Comparison of ENCODE assay signal across 2 cellular contexts in the genomic region with DNA sequence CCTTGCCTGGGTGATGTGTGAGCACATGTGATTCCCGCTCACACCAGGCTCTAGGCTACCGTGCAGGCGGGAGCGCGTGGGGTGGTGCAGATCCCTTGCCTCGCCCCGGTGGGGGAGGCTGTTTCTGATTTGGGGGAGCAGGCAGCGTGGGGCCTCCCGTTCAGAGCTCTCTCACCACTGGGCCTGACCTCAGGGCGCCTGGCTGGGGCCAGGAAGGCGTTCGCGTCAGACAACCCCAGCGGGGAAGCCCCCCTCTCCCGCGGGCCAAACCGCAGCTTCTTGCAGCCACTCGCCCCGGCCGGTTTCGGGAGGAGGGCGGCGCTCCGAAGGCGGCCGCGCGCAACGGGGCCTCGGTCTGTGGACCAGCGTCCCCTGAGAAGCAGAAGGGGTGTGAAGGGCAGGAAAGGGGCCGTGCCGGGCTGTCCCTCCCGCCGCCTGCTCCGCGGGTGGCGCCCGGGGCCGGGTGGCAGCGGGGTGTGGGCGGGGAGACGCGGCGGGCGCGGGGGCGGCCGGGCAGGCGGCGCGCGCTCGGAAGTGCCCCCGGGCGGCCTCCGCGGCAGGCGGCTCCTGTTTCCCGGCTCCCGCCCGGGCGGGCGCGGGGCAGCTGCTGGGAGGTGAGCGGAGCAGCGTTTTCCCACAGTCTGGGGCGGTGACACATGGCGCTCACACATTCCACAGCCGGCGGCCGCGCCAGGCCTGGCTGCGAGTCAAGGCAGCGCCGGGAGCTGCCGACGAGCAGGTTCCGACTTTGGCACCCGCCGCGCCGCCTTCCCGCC.
TF ChIP-seq lines count a peak whose summit lies in the region.

No MANE protein-coding gene starts in this region.

TF ChIP-seq in HEK293, 187 proteins besides CTCF, POLR2A, EP300 and RAD21 (continued from another document and continues in another):
- no peak for TF ChIP-seq ZNF423 (tag by site-specific recombination; IDR thresholded peaks at IDR 0.05)
- TF ChIP-seq ZNF121 (tag by site-specific recombination; IDR thresholded peaks at IDR 0.05), result peak; percentile 55; the same call in 1 of the 2 replicates
- 0 out of 2 replicates have a peak, but pooled peaks have one; percentile 1 for TF ChIP-seq ZNF146 (tag by site-specific recombination; IDR thresholded peaks at IDR 0.05)
- peak; percentile 98 for TF ChIP-seq ZIC2 (tag by site-specific recombination; IDR thresholded peaks at IDR 0.05)
- TF ChIP-seq ZNF169 (tag by site-specific recombination; IDR thresholded peaks at IDR 0.05), result no peak
- TF ChIP-seq ZBTB17 (tag by site-specific recombination; IDR thresholded peaks at IDR 0.05), result peak; percentile 40; the same call in 1 of the 2 replicates
- TF ChIP-seq ZNF558 (tag by site-specific recombination; IDR thresholded peaks at IDR 0.05), result peak; percentile 26; the same call in 1 of the 2 replicates
- peak; percentile 71 for TF ChIP-seq OSR2 (tag by site-specific recombination; IDR thresholded peaks at IDR 0.05)
- TF ChIP-seq, protein P1, sequence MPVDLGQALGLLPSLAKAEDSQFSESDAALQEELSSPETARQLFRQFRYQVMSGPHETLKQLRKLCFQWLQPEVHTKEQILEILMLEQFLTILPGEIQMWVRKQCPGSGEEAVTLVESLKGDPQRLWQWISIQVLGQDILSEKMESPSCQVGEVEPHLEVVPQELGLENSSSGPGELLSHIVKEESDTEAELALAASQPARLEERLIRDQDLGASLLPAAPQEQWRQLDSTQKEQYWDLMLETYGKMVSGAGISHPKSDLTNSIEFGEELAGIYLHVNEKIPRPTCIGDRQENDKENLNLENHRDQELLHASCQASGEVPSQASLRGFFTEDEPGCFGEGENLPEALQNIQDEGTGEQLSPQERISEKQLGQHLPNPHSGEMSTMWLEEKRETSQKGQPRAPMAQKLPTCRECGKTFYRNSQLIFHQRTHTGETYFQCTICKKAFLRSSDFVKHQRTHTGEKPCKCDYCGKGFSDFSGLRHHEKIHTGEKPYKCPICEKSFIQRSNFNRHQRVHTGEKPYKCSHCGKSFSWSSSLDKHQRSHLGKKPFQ (tag by site-specific recombination; IDR thresholded peaks at IDR 0.05), result peak; percentile 96
- TF ChIP-seq, protein P2, sequence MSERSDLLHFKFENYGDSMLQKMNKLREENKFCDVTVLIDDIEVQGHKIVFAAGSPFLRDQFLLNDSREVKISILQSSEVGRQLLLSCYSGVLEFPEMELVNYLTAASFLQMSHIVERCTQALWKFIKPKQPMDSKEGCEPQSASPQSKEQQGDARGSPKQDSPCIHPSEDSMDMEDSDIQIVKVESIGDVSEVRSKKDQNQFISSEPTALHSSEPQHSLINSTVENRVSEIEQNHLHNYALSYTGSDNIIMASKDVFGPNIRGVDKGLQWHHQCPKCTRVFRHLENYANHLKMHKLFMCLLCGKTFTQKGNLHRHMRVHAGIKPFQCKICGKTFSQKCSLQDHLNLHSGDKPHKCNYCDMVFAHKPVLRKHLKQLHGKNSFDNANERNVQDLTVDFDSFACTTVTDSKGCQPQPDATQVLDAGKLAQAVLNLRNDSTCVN (tag by site-specific recombination; optimal IDR thresholded peaks at IDR 0.05), result peak; percentile 80
- TF ChIP-seq KLF9 (tag by site-specific recombination; IDR thresholded peaks at IDR 0.05; ENCODE audit: low read depth), result peak; percentile 49
- TF ChIP-seq ZFP69B (tag by site-specific recombination; IDR thresholded peaks at IDR 0.05), result peak; percentile 68; the same call in 1 of the 2 replicates
- no peak for TF ChIP-seq ZNF830 (tag by site-specific recombination; IDR thresholded peaks at IDR 0.05; ENCODE audit: low read depth)
- peak; percentile 43 for TF ChIP-seq ZNF76 (tag by site-specific recombination; IDR thresholded peaks at IDR 0.05; ENCODE audit: borderline replicate concordance, low read depth)
- TF ChIP-seq ZNF341 (tag by site-specific recombination; IDR thresholded peaks at IDR 0.05; ENCODE audit: low read depth), result peak; percentile 92
- TF ChIP-seq GLIS1 (tag by site-specific recombination; IDR thresholded peaks at IDR 0.05), result peak; percentile 91
- TF ChIP-seq, protein P3, sequence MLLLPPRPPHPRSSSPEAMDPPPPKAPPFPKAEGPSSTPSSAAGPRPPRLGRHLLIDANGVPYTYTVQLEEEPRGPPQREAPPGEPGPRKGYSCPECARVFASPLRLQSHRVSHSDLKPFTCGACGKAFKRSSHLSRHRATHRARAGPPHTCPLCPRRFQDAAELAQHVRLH (tag by site-specific recombination; IDR thresholded peaks at IDR 0.05), result no peak
- TF ChIP-seq, protein P4, sequence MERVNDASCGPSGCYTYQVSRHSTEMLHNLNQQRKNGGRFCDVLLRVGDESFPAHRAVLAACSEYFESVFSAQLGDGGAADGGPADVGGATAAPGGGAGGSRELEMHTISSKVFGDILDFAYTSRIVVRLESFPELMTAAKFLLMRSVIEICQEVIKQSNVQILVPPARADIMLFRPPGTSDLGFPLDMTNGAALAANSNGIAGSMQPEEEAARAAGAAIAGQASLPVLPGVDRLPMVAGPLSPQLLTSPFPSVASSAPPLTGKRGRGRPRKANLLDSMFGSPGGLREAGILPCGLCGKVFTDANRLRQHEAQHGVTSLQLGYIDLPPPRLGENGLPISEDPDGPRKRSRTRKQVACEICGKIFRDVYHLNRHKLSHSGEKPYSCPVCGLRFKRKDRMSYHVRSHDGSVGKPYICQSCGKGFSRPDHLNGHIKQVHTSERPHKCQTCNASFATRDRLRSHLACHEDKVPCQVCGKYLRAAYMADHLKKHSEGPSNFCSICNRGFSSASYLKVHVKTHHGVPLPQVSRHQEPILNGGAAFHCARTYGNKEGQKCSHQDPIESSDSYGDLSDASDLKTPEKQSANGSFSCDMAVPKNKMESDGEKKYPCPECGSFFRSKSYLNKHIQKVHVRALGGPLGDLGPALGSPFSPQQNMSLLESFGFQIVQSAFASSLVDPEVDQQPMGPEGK (tag by site-specific recombination; IDR thresholded peaks at IDR 0.05), result peak; percentile 62
- peak; percentile 96 for TF ChIP-seq GLIS2 (tag by site-specific recombination; IDR thresholded peaks at IDR 0.05)
- no peak for TF ChIP-seq ZNF140 (tag by site-specific recombination; IDR thresholded peaks at IDR 0.05)
- no peak for TF ChIP-seq ZNF19 (tag by site-specific recombination; IDR thresholded peaks at IDR 0.05; ENCODE audit: low read depth)
- TF ChIP-seq, protein P5, sequence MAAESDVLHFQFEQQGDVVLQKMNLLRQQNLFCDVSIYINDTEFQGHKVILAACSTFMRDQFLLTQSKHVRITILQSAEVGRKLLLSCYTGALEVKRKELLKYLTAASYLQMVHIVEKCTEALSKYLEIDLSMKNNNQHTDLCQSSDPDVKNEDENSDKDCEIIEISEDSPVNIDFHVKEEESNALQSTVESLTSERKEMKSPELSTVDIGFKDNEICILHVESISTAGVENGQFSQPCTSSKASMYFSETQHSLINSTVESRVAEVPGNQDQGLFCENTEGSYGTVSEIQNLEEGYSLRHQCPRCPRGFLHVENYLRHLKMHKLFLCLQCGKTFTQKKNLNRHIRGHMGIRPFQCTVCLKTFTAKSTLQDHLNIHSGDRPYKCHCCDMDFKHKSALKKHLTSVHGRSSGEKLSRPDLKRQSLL (tag by site-specific recombination; IDR thresholded peaks at IDR 0.05), result peak; percentile 85
- peak; percentile 52; the same call in 1 of the 2 replicates for TF ChIP-seq WT1 (tag by site-specific recombination; IDR thresholded peaks at IDR 0.05)
- peak; percentile 67 for TF ChIP-seq EGR2 (tag by site-specific recombination; IDR thresholded peaks at IDR 0.05; ENCODE audit: low read depth)
- no peak for TF ChIP-seq ZNF621 (tag by site-specific recombination; IDR thresholded peaks at IDR 0.05)

TF ChIP-seq in K562, 482 proteins besides CTCF, POLR2A, EP300 and RAD21 (continued from another document and continues in another):
- TF ChIP-seq, protein P6, sequence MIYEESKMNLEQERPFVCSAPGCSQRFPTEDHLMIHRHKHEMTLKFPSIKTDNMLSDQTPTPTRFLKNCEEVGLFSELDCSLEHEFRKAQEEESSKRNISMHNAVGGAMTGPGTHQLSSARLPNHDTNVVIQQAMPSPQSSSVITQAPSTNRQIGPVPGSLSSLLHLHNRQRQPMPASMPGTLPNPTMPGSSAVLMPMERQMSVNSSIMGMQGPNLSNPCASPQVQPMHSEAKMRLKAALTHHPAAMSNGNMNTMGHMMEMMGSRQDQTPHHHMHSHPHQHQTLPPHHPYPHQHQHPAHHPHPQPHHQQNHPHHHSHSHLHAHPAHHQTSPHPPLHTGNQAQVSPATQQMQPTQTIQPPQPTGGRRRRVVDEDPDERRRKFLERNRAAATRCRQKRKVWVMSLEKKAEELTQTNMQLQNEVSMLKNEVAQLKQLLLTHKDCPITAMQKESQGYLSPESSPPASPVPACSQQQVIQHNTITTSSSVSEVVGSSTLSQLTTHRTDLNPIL (CRISPR knock-in tag; IDR thresholded peaks at IDR 0.05), result 0 out of 2 replicates have a peak, but pooled peaks have one; percentile 4
- TF ChIP-seq, protein P7, sequence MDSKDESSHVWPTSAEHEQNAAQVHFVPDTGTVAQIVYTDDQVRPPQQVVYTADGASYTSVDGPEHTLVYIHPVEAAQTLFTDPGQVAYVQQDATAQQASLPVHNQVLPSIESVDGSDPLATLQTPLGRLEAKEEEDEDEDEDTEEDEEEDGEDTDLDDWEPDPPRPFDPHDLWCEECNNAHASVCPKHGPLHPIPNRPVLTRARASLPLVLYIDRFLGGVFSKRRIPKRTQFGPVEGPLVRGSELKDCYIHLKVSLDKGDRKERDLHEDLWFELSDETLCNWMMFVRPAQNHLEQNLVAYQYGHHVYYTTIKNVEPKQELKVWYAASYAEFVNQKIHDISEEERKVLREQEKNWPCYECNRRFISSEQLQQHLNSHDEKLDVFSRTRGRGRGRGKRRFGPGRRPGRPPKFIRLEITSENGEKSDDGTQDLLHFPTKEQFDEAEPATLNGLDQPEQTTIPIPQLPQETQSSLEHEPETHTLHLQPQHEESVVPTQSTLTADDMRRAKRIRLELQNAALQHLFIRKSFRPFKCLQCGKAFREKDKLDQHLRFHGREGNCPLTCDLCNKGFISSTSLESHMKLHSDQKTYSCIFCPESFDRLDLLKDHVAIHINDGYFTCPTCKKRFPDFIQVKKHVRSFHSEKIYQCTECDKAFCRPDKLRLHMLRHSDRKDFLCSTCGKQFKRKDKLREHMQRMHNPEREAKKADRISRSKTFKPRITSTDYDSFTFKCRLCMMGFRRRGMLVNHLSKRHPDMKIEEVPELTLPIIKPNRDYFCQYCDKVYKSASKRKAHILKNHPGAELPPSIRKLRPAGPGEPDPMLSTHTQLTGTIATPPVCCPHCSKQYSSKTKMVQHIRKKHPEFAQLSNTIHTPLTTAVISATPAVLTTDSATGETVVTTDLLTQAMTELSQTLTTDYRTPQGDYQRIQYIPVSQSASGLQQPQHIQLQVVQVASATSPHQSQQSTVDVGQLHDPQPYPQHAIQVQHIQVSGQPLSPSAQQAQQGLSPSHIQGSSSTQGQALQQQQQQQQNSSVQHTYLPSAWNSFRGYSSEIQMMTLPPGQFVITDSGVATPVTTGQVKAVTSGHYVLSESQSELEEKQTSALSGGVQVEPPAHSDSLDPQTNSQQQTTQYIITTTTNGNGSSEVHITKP (IDR thresholded peaks at IDR 0.05; ENCODE audit: partially characterized antibody), result no peak
- no peak for TF ChIP-seq ZNF274 (IDR thresholded peaks at IDR 0.05; ENCODE audit: borderline replicate concordance, low read depth, low read length)
- 0 out of 2 replicates have a peak, but pooled peaks have one; percentile 1 for TF ChIP-seq FOXK1 (CRISPR knock-in tag; IDR thresholded peaks at IDR 0.05; ENCODE audit: borderline replicate concordance)
- TF ChIP-seq, protein P8, sequence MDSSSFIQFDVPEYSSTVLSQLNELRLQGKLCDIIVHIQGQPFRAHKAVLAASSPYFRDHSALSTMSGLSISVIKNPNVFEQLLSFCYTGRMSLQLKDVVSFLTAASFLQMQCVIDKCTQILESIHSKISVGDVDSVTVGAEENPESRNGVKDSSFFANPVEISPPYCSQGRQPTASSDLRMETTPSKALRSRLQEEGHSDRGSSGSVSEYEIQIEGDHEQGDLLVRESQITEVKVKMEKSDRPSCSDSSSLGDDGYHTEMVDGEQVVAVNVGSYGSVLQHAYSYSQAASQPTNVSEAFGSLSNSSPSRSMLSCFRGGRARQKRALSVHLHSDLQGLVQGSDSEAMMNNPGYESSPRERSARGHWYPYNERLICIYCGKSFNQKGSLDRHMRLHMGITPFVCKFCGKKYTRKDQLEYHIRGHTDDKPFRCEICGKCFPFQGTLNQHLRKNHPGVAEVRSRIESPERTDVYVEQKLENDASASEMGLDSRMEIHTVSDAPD (CRISPR knock-in tag; IDR thresholded peaks at IDR 0.05), result no peak
- no peak for TF ChIP-seq RBM15 (IDR thresholded peaks at IDR 0.05; ENCODE audit: insufficient read depth, low read length)
- TF ChIP-seq FOXM1 (IDR thresholded peaks at IDR 0.05; ENCODE audit: low read depth), result no peak
- no peak for TF ChIP-seq FOXM1 (CRISPR knock-in tag; IDR thresholded peaks at IDR 0.05; ENCODE audit: low read depth)
- TF ChIP-seq ZNF184 (CRISPR knock-in tag; IDR thresholded peaks at IDR 0.05), result no peak
- TF ChIP-seq ZNF3 (CRISPR knock-in tag; IDR thresholded peaks at IDR 0.05), result no peak
- peak; percentile 53; the same call in 1 of the 2 replicates for TF ChIP-seq ZBTB1 (CRISPR knock-in tag; IDR thresholded peaks at IDR 0.05; ENCODE audit: borderline replicate concordance, low read depth)
- TF ChIP-seq MED1 (CRISPR knock-in tag; IDR thresholded peaks at IDR 0.05; ENCODE audit: borderline replicate concordance), result no peak
- no peak for TF ChIP-seq ZSCAN32 (CRISPR knock-in tag; IDR thresholded peaks at IDR 0.05)
- peak; percentile 43; the same call in 1 of the 2 replicates for TF ChIP-seq HNRNPL (IDR thresholded peaks at IDR 0.05; ENCODE audit: low read depth, low read length)
- TF ChIP-seq, protein P9, sequence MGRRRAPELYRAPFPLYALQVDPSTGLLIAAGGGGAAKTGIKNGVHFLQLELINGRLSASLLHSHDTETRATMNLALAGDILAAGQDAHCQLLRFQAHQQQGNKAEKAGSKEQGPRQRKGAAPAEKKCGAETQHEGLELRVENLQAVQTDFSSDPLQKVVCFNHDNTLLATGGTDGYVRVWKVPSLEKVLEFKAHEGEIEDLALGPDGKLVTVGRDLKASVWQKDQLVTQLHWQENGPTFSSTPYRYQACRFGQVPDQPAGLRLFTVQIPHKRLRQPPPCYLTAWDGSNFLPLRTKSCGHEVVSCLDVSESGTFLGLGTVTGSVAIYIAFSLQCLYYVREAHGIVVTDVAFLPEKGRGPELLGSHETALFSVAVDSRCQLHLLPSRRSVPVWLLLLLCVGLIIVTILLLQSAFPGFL (CRISPR knock-in tag; IDR thresholded peaks at IDR 0.05), result no peak
- TF ChIP-seq ZNF12 (CRISPR knock-in tag; IDR thresholded peaks at IDR 0.05), result 0 out of 2 replicates have a peak, but pooled peaks have one; percentile 67
- no peak for TF ChIP-seq TCF7L2 (IDR thresholded peaks at IDR 0.05; ENCODE audit: low read depth, low read length)
- peak; percentile 31; the same call in 1 of the 2 replicates for TF ChIP-seq CEBPG (CRISPR knock-in tag; IDR thresholded peaks at IDR 0.05)
- no peak for TF ChIP-seq CEBPG (tag; conservative IDR thresholded peaks at IDR 0.05 in 1 of 2, IDR thresholded peaks at IDR 0.05 in 1 of 2)
